8 cellular contexts compared by ENCODE assay signal in the genomic region with DNA sequence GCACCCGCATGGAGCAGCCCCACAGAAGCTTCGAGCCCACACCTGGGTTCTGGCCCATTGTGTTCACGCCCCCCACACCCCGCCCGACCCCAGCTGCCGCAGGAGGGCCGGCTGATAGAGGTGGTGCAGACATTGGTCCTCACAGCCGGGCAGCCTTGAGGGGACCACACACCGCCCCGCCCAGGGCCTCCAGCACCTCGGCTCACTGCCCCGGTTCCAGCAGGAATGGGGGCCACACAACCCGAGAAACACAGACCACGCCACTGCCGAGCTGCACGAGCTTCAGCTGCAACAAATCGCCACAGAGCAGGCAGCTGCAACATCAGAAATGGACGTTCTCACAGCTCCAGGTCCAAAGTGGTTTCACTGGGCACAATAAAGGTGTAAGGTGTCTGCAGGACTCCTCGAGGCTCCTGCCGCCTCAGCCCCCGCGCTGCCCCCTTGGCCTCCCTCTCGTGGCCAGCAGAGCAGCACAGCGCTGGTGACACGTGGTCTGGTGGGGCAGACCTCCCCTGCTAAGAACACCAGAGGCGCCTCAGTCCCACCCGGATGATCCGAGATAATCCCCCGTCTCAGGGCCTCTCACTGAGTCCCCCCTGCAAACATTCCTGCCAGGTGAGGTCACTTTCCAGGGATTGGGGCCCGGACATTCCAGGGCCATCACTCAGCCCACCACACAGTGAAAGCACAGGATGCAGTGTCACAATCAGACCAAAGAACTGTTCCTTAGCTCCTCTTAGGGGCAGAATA.
DNase-seq lines count a peak whose midpoint lies in the region; ATAC-seq and TF ChIP-seq lines count a peak whose summit lies in the region.
"Had no signal": no experiment of that assay in that cellular context is flagged by ENCODE, and none has a peak within 500 bp of the region (broad histone marks: within the 10 kb centered on the region; RNA-seq: fewer than 3 reads in every experiment).

No MANE protein-coding gene starts in this region.

- ATAC-seq in GM19455 (IDR thresholded peaks at IDR 0.05; ENCODE audit: unreplicated experiment) (no peak), GM18517 (IDR thresholded peaks at IDR 0.05; ENCODE audit: unreplicated experiment) (no peak)
- ATAC-seq: activated naive CD4-positive, alpha-beta T cell treated with anti-CD3 and anti-CD28 coated beads, Interleukin-2, amount 50 U/mL, for 72 hours had no signal

- H3K27ac Mint-ChIP-seq in HFFc6 (no peak overlapping the region), type B pancreatic cell (peak overlapping the region; percentile 83)
- H3K27ac Mint-ChIP-seq in activated naive CD4-positive, alpha-beta T cell treated with anti-CD3 and anti-CD28 coated beads for 36 hours = no peak overlapping the region
- H3K27ac Mint-ChIP-seq: activated naive CD4-positive, alpha-beta T cell treated with anti-CD3 and anti-CD28 coated beads, Interleukin-2, amount 50 U/mL, for 72 hours had no signal

- peaks cover 9% of the 10 kb centered on the region for H3K4me1 Mint-ChIP-seq in HFFc6 (ENCODE audit: low read depth)
- H3K4me1 Mint-ChIP-seq in type B pancreatic cell (ENCODE audit: unreplicated experiment) = peaks cover 48% of the 10 kb centered on the region
- H3K4me1 Mint-ChIP-seq in activated naive CD4-positive, alpha-beta T cell treated with anti-CD3 and anti-CD28 coated beads for 36 hours (ENCODE audit: low read depth) = no peaks in the 10 kb centered on the region

- H3K4me3 Mint-ChIP-seq in HFFc6 (no peak overlapping the region), type B pancreatic cell (peak overlapping the region; percentile 61)
- no peak overlapping the region for H3K4me3 Mint-ChIP-seq in activated naive CD4-positive, alpha-beta T cell treated with anti-CD3 and anti-CD28 coated beads for 36 hours

- CTCF ChIA-PET in activated naive CD4-positive, alpha-beta T cell treated with anti-CD3 and anti-CD28 coated beads for 36 hours (lab: Charles Lee) = interaction anchor here (0.6 to 1.7 kb wide), 2 partner anchors 112 to 116 kb away, joined by 4 read pairs; no protein-coding TSS in a partner anchor

- TF ChIP-seq CTCF in HFFc6 (IDR thresholded peaks at IDR 0.05) = no peak
- peak; percentile 28 for TF ChIP-seq CTCF in type B pancreatic cell (conservative IDR thresholded peaks at IDR 0.05)

- intact Hi-C loops in activated naive CD4-positive, alpha-beta T cell treated with anti-CD3 and anti-CD28 coated beads for 36 hours (cut with micrococcal nuclease) = no loop called here

- H3K27me3 Mint-ChIP-seq in HFFc6 (ENCODE audit: insufficient read depth) (peaks cover 24% of the 10 kb centered on the region), type B pancreatic cell (peaks cover 27% of the 10 kb centered on the region)
- peaks cover 15% of the 10 kb centered on the region for H3K27me3 Mint-ChIP-seq in activated naive CD4-positive, alpha-beta T cell treated with anti-CD3 and anti-CD28 coated beads for 36 hours (ENCODE audit: low read depth)

- peaks cover 7% of the 10 kb centered on the region; the same call in 1 of the 2 replicates for H3K9me3 Mint-ChIP-seq in HFFc6
- peaks cover 12% of the 10 kb centered on the region for H3K9me3 Mint-ChIP-seq in type B pancreatic cell
- no peaks in the 10 kb centered on the region for H3K9me3 Mint-ChIP-seq in activated naive CD4-positive, alpha-beta T cell treated with anti-CD3 and anti-CD28 coated beads for 36 hours
- H3K9me3 Mint-ChIP-seq: activated naive CD4-positive, alpha-beta T cell treated with anti-CD3 and anti-CD28 coated beads, Interleukin-2, amount 50 U/mL, for 72 hours had no signal

- H3K36me3 Mint-ChIP-seq in HFFc6 (ENCODE audit: low read depth) = peaks cover 8% of the 10 kb centered on the region; the same call in 1 of the 2 replicates
- no peaks in the 10 kb centered on the region for H3K36me3 Mint-ChIP-seq in type B pancreatic cell
- no peaks in the 10 kb centered on the region for H3K36me3 Mint-ChIP-seq in activated naive CD4-positive, alpha-beta T cell treated with anti-CD3 and anti-CD28 coated beads for 36 hours (ENCODE audit: low read depth)
- H3K36me3 Mint-ChIP-seq: activated naive CD4-positive, alpha-beta T cell treated with anti-CD3 and anti-CD28 coated beads, Interleukin-2, amount 50 U/mL, for 72 hours had no signal

- DNase-seq in HFFc6 (peak; percentile 23), astrocyte of the hippocampus (ENCODE audit: low read depth, low spot score) (peak; percentile 97), iPS-NIHi11 (ENCODE audit: low spot score) (peak; percentile 87), type B pancreatic cell (ENCODE audit: extremely low spot score, unreplicated experiment) (no peak)
- DNase-seq in activated naive CD4-positive, alpha-beta T cell treated with anti-CD3 and anti-CD28 coated beads for 36 hours = no peak

Comparison
In these comparisons a context has a peak if more than half of its experiments do, and no peak if none do; other contexts are left out.
1. DNase-seq: peak in HFFc6 (single experiment), astrocyte of the hippocampus (single experiment) and iPS-NIHi11 (single experiment); none in type B pancreatic cell (single experiment) and activated naive CD4-positive, alpha-beta T cell treated with anti-CD3 and anti-CD28 coated beads for 36 hours (single experiment).